8 cellular contexts compared by ENCODE assay signal in genomic region chr5:74767579-74767913, GRCh38. TPM values are rescaled to one million over a fixed set of nuclear protein-coding genes. Genes with fewer than 3 reads are reported as not detected.
DNase-seq lines count a peak whose midpoint lies in the region; ATAC-seq and TF ChIP-seq lines count a peak whose summit lies in the region.

No MANE protein-coding gene starts in this region.

- DNase-seq in NCI-H82 (lab: John Stamatoyannopoulos, UW), result peak; percentile 45
- no peak for DNase-seq in NCI-H82 treated with DMSO at 0.1 percent for 48 hours (lab: John Stamatoyannopoulos, UW; ENCODE audit: unreplicated experiment)
- peak; percentile 32 for DNase-seq in activated naive CD4-positive, alpha-beta T cell treated with anti-CD3 and anti-CD28 coated beads, Interleukin-2, amount 10 ng/mL, durations not matched to agents 7 days and 5 days
- DNase-seq in germinal center (ENCODE audit: low spot score), result peak; percentile 29
- DNase-seq in NK-92 (lab: John Stamatoyannopoulos, UW; ENCODE audit: unreplicated experiment), result no peak

- no peaks in the 10 kb centered on the region for H3K36me3 ChIP-seq in parathyroid adenoma (ENCODE audit: control insufficient read depth, insufficient read depth, low read length)

- H3K27ac ChIP-seq in parathyroid adenoma, result peak overlapping the region; percentile 71

- H3K4me2 ChIP-seq in parathyroid adenoma (ENCODE audit: low read length), result peak overlapping the region; percentile 70

- peaks cover 15 to 29% (median 23%) of the 10 kb centered on the region in 3 donors for H3K4me1 Mint-ChIP-seq in IgD-negative memory B cell
- H3K4me1 Mint-ChIP-seq in activated naive CD4-positive, alpha-beta T cell treated with anti-CD3 and anti-CD28 coated beads, Interleukin-2, amount 10 ng/mL, durations not matched to agents 7 days and 5 days, result peaks cover 38% of the 10 kb centered on the region

- peaks cover 16% of the 10 kb centered on the region for H3K4me1 ChIP-seq in parathyroid adenoma

- H3K9me3 Mint-ChIP-seq in IgD-negative memory B cell, result no peaks in the 10 kb centered on the region
- H3K9me3 Mint-ChIP-seq in activated naive CD4-positive, alpha-beta T cell treated with anti-CD3 and anti-CD28 coated beads, Interleukin-2, amount 10 ng/mL, durations not matched to agents 7 days and 5 days, result no peaks in the 10 kb centered on the region

- H3K9me3 ChIP-seq in parathyroid adenoma (ENCODE audit: control insufficient read depth, low read length), result no peaks in the 10 kb centered on the region

- H3K27me3 ChIP-seq in parathyroid adenoma (ENCODE audit: control insufficient read depth, insufficient read depth, low read length), result no peaks in the 10 kb centered on the region

- TF ChIP-seq CTCF in parathyroid adenoma (IDR thresholded peaks at IDR 0.05), result no peak

- peak overlapping the region; percentile 82 for H3K9ac ChIP-seq in parathyroid adenoma

- H3K36me3 Mint-ChIP-seq in IgD-negative memory B cell, result no peaks in the 10 kb centered on the region
- peaks cover 26% of the 10 kb centered on the region for H3K36me3 Mint-ChIP-seq in activated naive CD4-positive, alpha-beta T cell treated with anti-CD3 and anti-CD28 coated beads, Interleukin-2, amount 10 ng/mL, durations not matched to agents 7 days and 5 days

- peak overlapping the region; percentile 98 to 100 (median 100) for H3K4me3 Mint-ChIP-seq in IgD-negative memory B cell
- H3K4me3 Mint-ChIP-seq in activated naive CD4-positive, alpha-beta T cell treated with anti-CD3 and anti-CD28 coated beads, Interleukin-2, amount 10 ng/mL, durations not matched to agents 7 days and 5 days, result peak overlapping the region; percentile 86

- peak overlapping the region; percentile 89 to 99 (median 98) for H3K27ac Mint-ChIP-seq in IgD-negative memory B cell
- peak overlapping the region; percentile 94 for H3K27ac Mint-ChIP-seq in activated naive CD4-positive, alpha-beta T cell treated with anti-CD3 and anti-CD28 coated beads, Interleukin-2, amount 10 ng/mL, durations not matched to agents 7 days and 5 days

- peaks cover 18% of the 10 kb centered on the region for H3K79me2 ChIP-seq in parathyroid adenoma

- peak overlapping the region; percentile 98 for H2AFZ ChIP-seq in parathyroid adenoma

- CTCF ChIA-PET in activated naive CD4-positive, alpha-beta T cell treated with anti-CD3 and anti-CD28 coated beads, Interleukin-2, amount 10 ng/mL, durations not matched to agents 7 days and 5 days (lab: Charles Lee), result interaction anchor here (1.5 kb wide), 1 partner anchor 50 kb away, joined by 3 read pairs; no protein-coding TSS in a partner anchor

- H3K27me3 Mint-ChIP-seq in IgD-negative memory B cell, result no peaks in the 10 kb centered on the region
- H3K27me3 Mint-ChIP-seq in activated naive CD4-positive, alpha-beta T cell treated with anti-CD3 and anti-CD28 coated beads, Interleukin-2, amount 10 ng/mL, durations not matched to agents 7 days and 5 days, result no peaks in the 10 kb centered on the region

- ATAC-seq in GM21529 (IDR thresholded peaks at IDR 0.05; ENCODE audit: unreplicated experiment), result peak; percentile 23

- peak overlapping the region; percentile 95 for H3K4me3 ChIP-seq in parathyroid adenoma (ENCODE audit: low read depth, low read length)

RNA-seq across cellular contexts. Expression of gene NSA2, which starts 0.5 kb away (rescaled TPM):
- 56.6 TPM for polyA plus RNA-seq in IgD-negative memory B cell

RNA-seq across cellular contexts. Expression of gene GFM2, which starts 0.6 kb away (rescaled TPM):
- polyA plus RNA-seq in IgD-negative memory B cell, result 8.5 TPM

Comparison
In these comparisons a context has a peak if more than half of its experiments do, and no peak if none do; other contexts are left out.
1. DNase-seq: peak in NCI-H82 (single experiment), activated naive CD4-positive, alpha-beta T cell treated with anti-CD3 and anti-CD28 coated beads, Interleukin-2, amount 10 ng/mL, durations not matched to agents 7 days and 5 days (single experiment) and germinal center (single experiment); none in NCI-H82 treated with DMSO at 0.1 percent for 48 hours (single experiment) and NK-92 (single experiment).